Comparison of ENCODE assay signal across 24 cellular contexts in genomic region chr18:49371786-49372185, GRCh38.
A peak's percentile ranks its signal among the peaks of the same experiment; 100 is the strongest.
DNase-seq lines count a peak whose midpoint lies in the region; ATAC-seq and TF ChIP-seq lines count a peak whose summit lies in the region.
"Had no signal": no experiment of that assay in that cellular context is flagged by ENCODE, and none has a peak within 500 bp of the region (broad histone marks: within the 10 kb centered on the region; RNA-seq: fewer than 3 reads in every experiment).

No MANE protein-coding gene starts in this region.

- CTCF ChIA-PET in PC-3 (lab: Charles Lee) = no interaction called here

- TF ChIP-seq CTCF in AG10803 (conservative IDR thresholded peaks at IDR 0.05; ENCODE audit: low read length) = no peak
- no peak for TF ChIP-seq CTCF in PC-3 (conservative IDR thresholded peaks at IDR 0.05; ENCODE audit: low read depth, low read length)

- no peak overlapping the region for H3K18ac ChIP-seq in mesendoderm (ENCODE audit: low read length)

- no peaks in the 10 kb centered on the region for H3K9me2 ChIP-seq in PC-3 (replicated peaks; ENCODE audit: low read length)

- H3K79me1 ChIP-seq in mesendoderm (ENCODE audit: low read length) = no peaks in the 10 kb centered on the region

- no peak overlapping the region for H2BK120ac ChIP-seq in mesendoderm (ENCODE audit: low read depth, low read length)

- no peaks in the 10 kb centered on the region for H4K20me1 ChIP-seq in PC-3 (ENCODE audit: low read length)

- H3K9me3 ChIP-seq in PC-3 (ENCODE audit: low read length) = no peaks in the 10 kb centered on the region
- H3K9me3 ChIP-seq: SJSA1 had no signal

- H3K79me2 ChIP-seq in mesendoderm (ENCODE audit: control insufficient read depth, insufficient read depth, low read length) = no peaks in the 10 kb centered on the region
- no peaks in the 10 kb centered on the region for H3K79me2 ChIP-seq in PC-3 (ENCODE audit: low read length)

- intact Hi-C loops in PC-3 (cut with micrococcal nuclease) = no loop called here

- H3K36me3 ChIP-seq in mesendoderm (ENCODE audit: control insufficient read depth, insufficient read depth, low read length) (no peaks in the 10 kb centered on the region), PC-3 (ENCODE audit: low read depth, low read length) (no peaks in the 10 kb centered on the region)
- H3K36me3 ChIP-seq: SJSA1 had no signal

- no TSS peak for BruUV-seq in PC-3 (replicated peaks; lab: Mats Ljungman, UMichigan)

- no peak overlapping the region for H2AFZ ChIP-seq in PC-3 (ENCODE audit: low read length)
- H2AFZ ChIP-seq: PC-9 had no signal

- ATAC-seq in PC-3 (no peak), HG02642 (IDR thresholded peaks at IDR 0.05; ENCODE audit: poor library complexity, unreplicated experiment) (no peak)
- ATAC-seq: Right ventricle myocardium inferior had no signal

- no peak overlapping the region for H2BK15ac ChIP-seq in mesendoderm (replicated peaks; ENCODE audit: low read depth)

- no peak overlapping the region for H3K4me3 ChIP-seq in AG10803 (ENCODE audit: low read length)
- no peak overlapping the region for H3K4me3 ChIP-seq in mesendoderm (ENCODE audit: low read length)
- H3K4me3 ChIP-seq in PC-3 (ENCODE audit: low read length) = no peak overlapping the region
- H3K4me3 ChIP-seq: PC-9, SJSA1 had no signal

- 100% methylated on average over 1 of the region's 2 CpGs for WGBS in mesendoderm (ENCODE audit: extremely low coverage, insufficient coverage, low lambda C conversion rate)

- no peak overlapping the region for H4K8ac ChIP-seq in mesendoderm (ENCODE audit: low read depth, low read length)

- H3K27me3 ChIP-seq in mesendoderm (ENCODE audit: insufficient read depth, low read length, poor library complexity) = no peaks in the 10 kb centered on the region
- no peaks in the 10 kb centered on the region for H3K27me3 ChIP-seq in PC-3 (ENCODE audit: low read length)
- H3K27me3 ChIP-seq: SJSA1 had no signal

- DNase-seq in AG10803 (ENCODE audit: low read depth) (peak; percentile 70), GM03348 (ENCODE audit: low spot score) (peak; percentile 57), dedifferentiated amniotic fluid mesenchymal stem cell (ENCODE audit: extremely low spot score) (peak; percentile 43), mesendoderm (peak; percentile 4), PC-3 (no peak)
- DNase-seq in stimulated activated CD4-positive, alpha-beta T cell treated with anti-CD3 and anti-CD28 coated beads, Interleukin-4, amount 100 ng/mL, for 4 hours = no peak
- DNase-seq: CD8-positive, alpha-beta memory T cell; DMS 273 treated with DMSO at 0.1 percent for 48 hours; DMS79; GF-D8; KBM-7; MV-4-11; NCI-H1105 treated with DMSO at 0.1 percent for 48 hours; NCI-H146; NCI-H1930; NCI-H2107; NCI-H446; NCI-H524 treated with DMSO at 0.1 percent for 48 hours; NCI-H82; NK-92 treated with Interleukin-12 subunit alpha and Interleukin-12 subunit beta, amount 100 ng/mL, for 24 hours; PC-9 had no signal

- no peaks in the 10 kb centered on the region for H3K4me1 ChIP-seq in mesendoderm (ENCODE audit: control insufficient read depth, low read depth, low read length)
- no peaks in the 10 kb centered on the region for H3K4me1 ChIP-seq in PC-3 (ENCODE audit: insufficient read depth, low read length)

- H2AK5ac ChIP-seq in mesendoderm (ENCODE audit: low read length) = no peak overlapping the region

- H3F3A ChIP-seq in PC-3 (ENCODE audit: low read length, unreplicated experiment) = no peaks in the 10 kb centered on the region

- H3K4ac ChIP-seq in mesendoderm (ENCODE audit: low read depth, low read length) = no peak overlapping the region

- POLR2A ChIA-PET in PC-3 (lab: Charles Lee; ENCODE audit: unreplicated experiment) = no interaction called here

- H3K23ac ChIP-seq in mesendoderm (ENCODE audit: low read length) = no peak overlapping the region

- H2BK5ac ChIP-seq in mesendoderm (ENCODE audit: low read length) = no peak overlapping the region

- H4K5ac ChIP-seq in mesendoderm (ENCODE audit: low read length) = no peak overlapping the region

- no peak overlapping the region for H3K27ac ChIP-seq in mesendoderm (ENCODE audit: low read depth, low read length)
- no peak overlapping the region for H3K27ac ChIP-seq in PC-3 (ENCODE audit: low read length)
- H3K27ac ChIP-seq: PC-9, SJSA1 had no signal

- H3K9ac ChIP-seq in mesendoderm (ENCODE audit: low read length) = no peak overlapping the region
- no peak overlapping the region for H3K9ac ChIP-seq in PC-3 (ENCODE audit: low read length)

- no peak overlapping the region for H3K4me2 ChIP-seq in mesendoderm (ENCODE audit: low read length)
- H3K4me2 ChIP-seq in PC-3 (ENCODE audit: low read length) = no peak overlapping the region
- H3K4me2 ChIP-seq: PC-9 had no signal

- H3K56ac ChIP-seq in mesendoderm (ENCODE audit: low read length) = no peak overlapping the region

Comparison
In these comparisons a context has a peak if more than half of its experiments do, and no peak if none do; other contexts are left out.
1. DNase-seq: peak in AG10803 (single experiment), GM03348 (single experiment), dedifferentiated amniotic fluid mesenchymal stem cell (single experiment) and mesendoderm (single experiment); none in PC-3 (single experiment) and stimulated activated CD4-positive, alpha-beta T cell treated with anti-CD3 and anti-CD28 coated beads, Interleukin-4, amount 100 ng/mL, for 4 hours (0 of 2).